7 cellular contexts compared by ENCODE assay signal in the genomic region with DNA sequence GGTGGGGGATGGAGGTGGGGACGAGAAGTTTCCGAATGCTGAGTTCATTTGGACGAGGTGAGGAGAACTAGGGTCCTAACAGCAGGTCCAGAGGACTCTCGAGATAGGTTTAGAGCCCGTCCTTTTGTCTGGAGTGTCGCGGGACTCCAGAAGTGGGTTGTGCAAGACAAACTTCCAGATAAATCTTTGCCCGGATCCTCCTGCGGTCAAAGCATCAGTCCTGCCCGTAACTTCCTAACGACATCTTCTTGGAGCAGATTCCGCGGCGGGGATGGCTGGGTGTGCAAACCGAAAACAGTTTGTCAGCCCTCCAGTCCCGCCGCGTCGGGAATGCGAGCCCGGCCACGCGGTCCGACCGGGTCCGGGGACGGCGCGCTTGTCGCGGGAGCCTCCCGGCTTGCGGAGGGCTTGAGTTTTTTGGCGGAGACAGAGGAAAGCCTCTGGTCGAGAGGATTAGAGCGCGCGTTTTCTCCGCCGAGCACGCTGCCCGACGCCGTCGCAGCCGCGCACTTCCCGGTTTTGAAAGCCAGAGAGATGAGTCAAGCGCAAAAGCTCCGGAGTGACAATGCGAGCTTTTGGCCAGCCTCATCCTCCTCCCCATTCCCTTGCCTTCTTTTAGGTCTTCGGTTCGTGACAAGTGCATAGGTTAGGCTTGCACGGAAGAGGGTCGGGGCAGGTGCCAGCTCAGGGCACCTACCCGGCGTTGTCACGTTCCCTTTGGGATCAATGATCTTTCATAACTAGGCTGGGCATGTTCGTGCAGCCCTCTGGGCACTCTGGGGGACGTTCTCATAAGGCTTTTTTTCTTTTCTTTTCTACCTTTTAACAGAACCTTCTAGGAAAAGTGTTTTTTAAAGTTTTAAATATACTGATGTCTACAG.
DNase-seq lines count a peak whose midpoint lies in the region; ATAC-seq and TF ChIP-seq lines count a peak whose summit lies in the region.

No MANE protein-coding gene starts in this region.

- in situ Hi-C loops in GM18951 (cut with MboI; ENCODE audit: low sequenced_read_pairs, unreplicated experiment) = no loop called here

- H3K36me3 ChIP-seq in mucosa of stomach (ENCODE audit: control insufficient read depth, insufficient read depth, low read length) (no peaks in the 10 kb centered on the region), stomach smooth muscle (ENCODE audit: control insufficient read depth in 2 of 2, insufficient read depth in 2 of 2, low read length in 2 of 2) (no peaks in the 10 kb centered on the region)

- H3K27me3 ChIP-seq in mucosa of stomach (ENCODE audit: control insufficient read depth, insufficient read depth, low read length) (peaks cover 54% of the 10 kb centered on the region), stomach smooth muscle (ENCODE audit: control insufficient read depth in 1 of 2, insufficient read depth in 2 of 2, low read length in 2 of 2) (peaks cover 58 to 81% of the 10 kb centered on the region in 2 donors)

- DNase-seq in NCI-H524 (lab: John Stamatoyannopoulos, UW) (peak; percentile 18 to 34), activated T-cell treated with anti-CD3 and anti-CD28 coated beads for 24 hours (ENCODE audit: low read depth) (peak; percentile 41), erythroblast (lab: John Stamatoyannopoulos, UW) (peak; percentile 66 to 71)

- H3K4me1 ChIP-seq in mucosa of stomach (ENCODE audit: control insufficient read depth, insufficient read depth, low read length) = peaks cover 12% of the 10 kb centered on the region
- H3K4me1 ChIP-seq in stomach smooth muscle (ENCODE audit: control insufficient read depth, insufficient read depth, low read length) = peaks cover 19% of the 10 kb centered on the region

- peak overlapping the region; percentile 69 for H3K9ac ChIP-seq in mucosa of stomach (ENCODE audit: low read length)
- H3K9ac ChIP-seq in stomach smooth muscle (ENCODE audit: low read length in 2 of 2) = peak overlapping the region in 1 of 2 donors; percentile 14

- no peak for ATAC-seq in HG02571 (IDR thresholded peaks at IDR 0.05; ENCODE audit: unreplicated experiment)

- H3K4me3 ChIP-seq in mucosa of stomach (ENCODE audit: low read length) = peak overlapping the region; percentile 35
- H3K4me3 ChIP-seq in stomach smooth muscle (ENCODE audit: low read length in 2 of 2) = peak overlapping the region; percentile 63 to 70

- H3K27ac ChIP-seq in stomach smooth muscle (ENCODE audit: low read length) = peak overlapping the region; percentile 32

- peak; percentile 41 for TF ChIP-seq POLR2A in GM18951 (IDR thresholded peaks at IDR 0.05; ENCODE audit: extremely low read depth, insufficient read depth, insufficient read length)
- no peak for TF ChIP-seq POLR2A in erythroblast (IDR thresholded peaks at IDR 0.05; ENCODE audit: low read length)

- H3K9me3 ChIP-seq in mucosa of stomach (ENCODE audit: control insufficient read depth, low read length) (peaks cover 3% of the 10 kb centered on the region), stomach smooth muscle (ENCODE audit: control insufficient read depth in 2 of 2, low read length in 2 of 2) (peaks cover 0 to 3% of the 10 kb centered on the region in 2 donors)
